8 cellular contexts compared by ENCODE assay signal in the genomic region with DNA sequence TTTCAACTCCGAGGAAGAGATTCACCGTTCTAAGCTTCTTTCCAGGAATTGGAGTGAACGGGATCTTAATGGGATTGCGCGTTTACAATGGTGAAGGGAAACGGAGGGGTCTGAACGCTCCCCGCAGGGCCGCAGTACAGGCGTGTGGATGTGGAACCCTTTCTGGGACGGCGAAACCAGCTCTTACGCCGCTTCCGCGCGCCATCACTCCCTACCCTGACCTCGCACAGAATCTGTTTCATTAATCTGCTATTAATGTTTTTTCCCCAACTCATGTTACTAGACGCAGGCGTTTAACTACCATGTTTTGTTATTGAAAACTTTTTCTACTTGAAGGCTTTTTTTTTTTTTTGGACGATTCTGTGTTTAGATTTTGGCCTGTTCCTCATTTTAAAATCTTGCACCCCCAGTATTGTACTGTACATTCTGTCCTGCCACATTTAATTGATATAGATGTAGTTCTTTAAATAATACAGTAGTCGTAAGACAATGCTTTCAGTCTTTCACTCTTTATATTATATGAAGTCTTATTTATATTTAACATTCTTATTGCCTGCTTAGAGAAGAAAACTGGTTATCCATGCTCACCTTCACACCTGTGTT. TPM values are rescaled to one million over a fixed set of nuclear protein-coding genes. Genes with fewer than 3 reads are reported as not detected.
DNase-seq lines count a peak whose midpoint lies in the region; ATAC-seq and TF ChIP-seq lines count a peak whose summit lies in the region.

No MANE protein-coding gene starts in this region.

- H3K9me3 ChIP-seq in T-helper 17 cell (ENCODE audit: control insufficient read depth, low read length, poor library complexity, severe bottlenecking) (no peaks in the 10 kb centered on the region), esophagus (ENCODE audit: control insufficient read depth in 2 of 2, insufficient read depth in 1 of 2, low read depth in 1 of 2, low read length in 1 of 2) (no peaks in the 10 kb centered on the region), neural cell (ENCODE audit: low read length) (no peaks in the 10 kb centered on the region)

- peak; percentile 5 for TF ChIP-seq RAD21 in neural cell (conservative IDR thresholded peaks at IDR 0.05)

- no peaks in the 10 kb centered on the region for H3K36me3 Mint-ChIP-seq in T-helper 17 cell (ENCODE audit: low read depth)

- no peaks in the 10 kb centered on the region for H4K20me1 ChIP-seq in neural cell (ENCODE audit: insufficient read depth)

- TF ChIP-seq CTCF in neural cell (IDR thresholded peaks at IDR 0.05; ENCODE audit: poor library complexity, severe bottlenecking), result no peak

- peaks cover 26% of the 10 kb centered on the region for H3K4me1 Mint-ChIP-seq in T-helper 17 cell

- H3K27me3 ChIP-seq in esophagus (ENCODE audit: control insufficient read depth in 1 of 2, insufficient read depth in 2 of 2, low read length in 2 of 2) (no peaks in the 10 kb centered on the region), neural cell (ENCODE audit: insufficient read depth, low read depth, low read length) (no peaks in the 10 kb centered on the region)

- DNase-seq in COLO829 (ENCODE audit: low spot score) (peak; percentile 7), T-helper 17 cell (peak in 2 of 3 donors; percentile 8 to 16), NCI-H1105 treated with DMSO at 0.1 percent for 48 hours (lab: John Stamatoyannopoulos, UW) (no peak)

- H3K79me2 ChIP-seq in neural cell (replicated peaks; ENCODE audit: insufficient read depth, low read length), result peaks cover 16% of the 10 kb centered on the region

- H3F3A ChIP-seq in neural cell (ENCODE audit: insufficient read depth, low read length, poor library complexity, severe bottlenecking), result peaks cover 3% of the 10 kb centered on the region

- ATAC-seq in GM19397 (IDR thresholded peaks at IDR 0.05; ENCODE audit: unreplicated experiment) (peak; percentile 25), HG03521 (IDR thresholded peaks at IDR 0.05; ENCODE audit: unreplicated experiment) (peak; percentile 12), T-helper 17 cell (no peak), HG03159 (IDR thresholded peaks at IDR 0.05; ENCODE audit: unreplicated experiment) (no peak)

- TF ChIP-seq EP300 in neural cell (conservative IDR thresholded peaks at IDR 0.05; ENCODE audit: poor library complexity, severe bottlenecking), result no peak

- H3K9ac ChIP-seq in neural cell (ENCODE audit: low read length), result peak overlapping the region; percentile 86

- H3K27ac ChIP-seq in esophagus (ENCODE audit: low read depth in 2 of 2, low read length in 1 of 2), result peak overlapping the region; percentile 95 to 97
- H3K27ac ChIP-seq in neural cell (ENCODE audit: low read length), result peak overlapping the region; percentile 56

- no peaks in the 10 kb centered on the region for H3K4me1 ChIP-seq in esophagus (ENCODE audit: control insufficient read depth in 2 of 2, insufficient read depth in 2 of 2, low read length in 1 of 2)

- peak overlapping the region; percentile 44 for H3K4me2 ChIP-seq in neural cell (ENCODE audit: low read length)

- no peaks in the 10 kb centered on the region for H3K36me3 ChIP-seq in esophagus (ENCODE audit: control insufficient read depth in 2 of 2, insufficient read depth in 2 of 2, low read length in 1 of 2)
- no peaks in the 10 kb centered on the region for H3K36me3 ChIP-seq in neural cell (ENCODE audit: insufficient read depth, low read length)

- H3K4me3 ChIP-seq in esophagus (ENCODE audit: low read depth in 1 of 2, low read length in 2 of 2), result peak overlapping the region; percentile 76 to 90
- H3K4me3 ChIP-seq in neural cell (ENCODE audit: low read length), result peak overlapping the region; percentile 89

- peak overlapping the region; percentile 97 for H3K27ac Mint-ChIP-seq in T-helper 17 cell

- H3K4me3 Mint-ChIP-seq in T-helper 17 cell, result peak overlapping the region; percentile 99

- no peaks in the 10 kb centered on the region for H3K27me3 Mint-ChIP-seq in T-helper 17 cell

- no peaks in the 10 kb centered on the region for H3K9me2 ChIP-seq in neural cell (ENCODE audit: insufficient read depth, low read length)

- peak overlapping the region; percentile 57 for H2AFZ ChIP-seq in neural cell (ENCODE audit: low read depth, low read length)

- WGBS in esophagus, 2 donors, result 1% methylated on average over 22 of the region's 22 CpGs

TF ChIP-seq in neural cell, 6 proteins besides CTCF, POLR2A, EP300 and RAD21:
- peak; percentile 20 for TF ChIP-seq MXI1 (conservative IDR thresholded peaks at IDR 0.05; ENCODE audit: poor library complexity, severe bottlenecking)
- TF ChIP-seq POLR2AphosphoS5 (IDR thresholded peaks at IDR 0.05), result no peak
- TF ChIP-seq EZH2 (IDR thresholded peaks at IDR 0.05; ENCODE audit: borderline replicate concordance, insufficient read depth, low read length, poor library complexity, severe bottlenecking), result no peak
- TF ChIP-seq SMC3 (conservative IDR thresholded peaks at IDR 0.05; ENCODE audit: poor library complexity), result peak; percentile 38
- no peak for TF ChIP-seq TAF1 (IDR thresholded peaks at IDR 0.05; ENCODE audit: low read depth)
- TF ChIP-seq, protein P1, sequence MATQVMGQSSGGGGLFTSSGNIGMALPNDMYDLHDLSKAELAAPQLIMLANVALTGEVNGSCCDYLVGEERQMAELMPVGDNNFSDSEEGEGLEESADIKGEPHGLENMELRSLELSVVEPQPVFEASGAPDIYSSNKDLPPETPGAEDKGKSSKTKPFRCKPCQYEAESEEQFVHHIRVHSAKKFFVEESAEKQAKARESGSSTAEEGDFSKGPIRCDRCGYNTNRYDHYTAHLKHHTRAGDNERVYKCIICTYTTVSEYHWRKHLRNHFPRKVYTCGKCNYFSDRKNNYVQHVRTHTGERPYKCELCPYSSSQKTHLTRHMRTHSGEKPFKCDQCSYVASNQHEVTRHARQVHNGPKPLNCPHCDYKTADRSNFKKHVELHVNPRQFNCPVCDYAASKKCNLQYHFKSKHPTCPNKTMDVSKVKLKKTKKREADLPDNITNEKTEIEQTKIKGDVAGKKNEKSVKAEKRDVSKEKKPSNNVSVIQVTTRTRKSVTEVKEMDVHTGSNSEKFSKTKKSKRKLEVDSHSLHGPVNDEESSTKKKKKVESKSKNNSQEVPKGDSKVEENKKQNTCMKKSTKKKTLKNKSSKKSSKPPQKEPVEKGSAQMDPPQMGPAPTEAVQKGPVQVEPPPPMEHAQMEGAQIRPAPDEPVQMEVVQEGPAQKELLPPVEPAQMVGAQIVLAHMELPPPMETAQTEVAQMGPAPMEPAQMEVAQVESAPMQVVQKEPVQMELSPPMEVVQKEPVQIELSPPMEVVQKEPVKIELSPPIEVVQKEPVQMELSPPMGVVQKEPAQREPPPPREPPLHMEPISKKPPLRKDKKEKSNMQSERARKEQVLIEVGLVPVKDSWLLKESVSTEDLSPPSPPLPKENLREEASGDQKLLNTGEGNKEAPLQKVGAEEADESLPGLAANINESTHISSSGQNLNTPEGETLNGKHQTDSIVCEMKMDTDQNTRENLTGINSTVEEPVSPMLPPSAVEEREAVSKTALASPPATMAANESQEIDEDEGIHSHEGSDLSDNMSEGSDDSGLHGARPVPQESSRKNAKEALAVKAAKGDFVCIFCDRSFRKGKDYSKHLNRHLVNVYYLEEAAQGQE (IDR thresholded peaks at IDR 0.05; ENCODE audit: borderline replicate concordance), result no peak

RNA-seq across cellular contexts. Expression of a gene that starts 0.7 kb away (rescaled TPM):
- 10 to 100 TPM; 10.8 to 17.6 TPM for total RNA-seq in T-helper 17 cell
- polyA plus RNA-seq in esophagus (1 to 10 TPM; 2.8 to 3.6 TPM), neural cell (6.2 and 6.8 TPM in 2 replicates)
- polyA minus RNA-seq in neural cell, result 25.8 and 26.3 TPM in 2 replicates

RNA-seq across cellular contexts. Expression of a gene that starts 50.3 kb away (rescaled TPM):
- total RNA-seq in T-helper 17 cell, result 10 to 100 TPM; 47.6 to 50.8 TPM
- polyA plus RNA-seq in esophagus (under 1 TPM; 0.31 to 0.75 TPM), neural cell (0.46 TPM in 1 of 2 replicates, not detected in the other)
- polyA minus RNA-seq in neural cell, result not detected in 2 replicates

Comparison
In these comparisons a context has a peak if more than half of its experiments do, and no peak if none do; other contexts are left out.
1. ATAC-seq: peak in GM19397 (single experiment) and HG03521 (single experiment); none in T-helper 17 cell (single experiment) and HG03159 (single experiment).